ENCODE assay signal across 8 cellular contexts in the genomic region with DNA sequence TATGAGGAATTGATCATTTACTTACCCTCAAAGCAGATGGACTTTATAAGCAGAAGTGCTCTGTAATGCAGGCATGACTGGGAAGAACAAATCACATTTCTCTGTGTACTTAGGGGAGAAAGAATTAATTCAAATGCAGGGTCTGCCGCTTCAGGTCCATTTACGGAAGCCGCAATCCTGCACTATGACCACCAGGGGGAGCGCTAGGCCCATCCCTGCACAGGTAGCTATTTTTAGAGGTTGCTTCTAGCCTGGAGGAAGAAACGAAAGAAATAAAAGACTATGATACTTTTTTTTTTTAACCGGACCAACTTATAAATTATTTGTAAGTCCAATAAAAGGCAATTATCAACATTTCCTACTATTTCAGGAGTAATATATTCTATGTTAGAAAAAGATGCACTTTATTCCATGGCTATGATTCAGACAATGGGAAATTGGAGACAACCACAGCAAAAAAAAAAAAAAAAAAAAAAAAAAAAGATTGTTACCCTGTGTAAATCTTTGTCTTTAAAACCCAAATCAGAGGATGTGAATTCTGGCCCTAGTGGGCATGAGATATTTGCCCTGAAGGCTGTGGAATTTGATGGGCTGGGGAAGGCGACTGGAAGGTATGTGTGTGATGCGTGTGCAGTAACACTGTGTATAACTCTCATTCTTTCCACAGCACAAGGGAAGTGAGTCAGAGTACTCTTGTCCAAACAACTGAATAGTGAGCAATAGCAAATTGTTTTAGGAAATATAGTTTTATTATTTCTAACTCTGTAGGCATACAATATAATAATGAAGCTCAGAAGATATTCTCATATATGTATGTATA. TPM values are rescaled to one million over a fixed set of nuclear protein-coding genes. Genes with fewer than 3 reads are reported as not detected.
DNase-seq lines count a peak whose midpoint lies in the region; ATAC-seq and TF ChIP-seq lines count a peak whose summit lies in the region.

No MANE protein-coding gene starts in this region.

- no peak overlapping the region for H3K27ac Mint-ChIP-seq in activated CD4-positive, alpha-beta T cell treated with anti-CD3 and anti-CD28 coated beads for 36 hours

- DNase-seq in NCI-H510A treated with DMSO at 0.1 percent for 48 hours (lab: John Stamatoyannopoulos, UW) (peak; percentile 76), NCI-H510A (lab: John Stamatoyannopoulos, UW) (no peak), NCI-H2227 treated with DMSO at 0.1 percent for 48 hours (lab: John Stamatoyannopoulos, UW) (peak; percentile 76), choroid plexus epithelial cell (ENCODE audit: low read depth) (peak; percentile 96), right lobe of liver (peak; percentile 57 to 74 (median 72))
- DNase-seq in activated CD4-positive, alpha-beta T cell treated with anti-CD3 and anti-CD28 coated beads for 36 hours: peak; percentile 80
- DNase-seq in stimulated activated CD4-positive, alpha-beta T cell treated with anti-CD3 and anti-CD28 coated beads, TNF-alpha, amount 100 ng/mL, for 1 hour (ENCODE audit: low read depth in 3 of 3, low spot score in 1 of 3): peak; percentile 20 to 43 (median 37)

- H3K27me3 ChIP-seq in right lobe of liver: no peaks in the 10 kb centered on the region

- intact Hi-C loops in activated CD4-positive, alpha-beta T cell treated with anti-CD3 and anti-CD28 coated beads for 36 hours (cut with DNase I, micrococcal nuclease): loop anchor here (1.0 to 5.0 kb wide), 7 partner anchors 135 to 1820 kb away; partner anchors contain the start of genes C8B (in 1 of the 2) and OMA1 (in 1 of the 2)
- intact Hi-C loops in right lobe of liver (cut with DNase I): loop anchor here in 1 of 2 donors (5.0 kb wide), 1 partner anchor 510 kb away; no protein-coding TSS in a partner anchor

- no peaks in the 10 kb centered on the region for H3K9me3 Mint-ChIP-seq in activated CD4-positive, alpha-beta T cell treated with anti-CD3 and anti-CD28 coated beads for 36 hours (ENCODE audit: low read depth)

- peaks cover 0 to 22% (median 5%) of the 10 kb centered on the region in 4 donors for H3K4me1 ChIP-seq in right lobe of liver

- no peak overlapping the region for H3K4me3 ChIP-seq in choroid plexus epithelial cell (ENCODE audit: low read depth, low read length)
- H3K4me3 ChIP-seq in right lobe of liver: peak overlapping the region in 1 of 3 donors; percentile 17

- peak; percentile 47 for TF ChIP-seq POLR2A in right lobe of liver (IDR thresholded peaks at IDR 0.05)

- peaks cover 3% of the 10 kb centered on the region for H3K4me1 Mint-ChIP-seq in activated CD4-positive, alpha-beta T cell treated with anti-CD3 and anti-CD28 coated beads for 36 hours

- H3K36me3 ChIP-seq in right lobe of liver: no peaks in the 10 kb centered on the region

- WGBS in right lobe of liver (ENCODE audit: insufficient coverage, low coverage, low lambda C conversion rate, missing lambda C conversion rate): 9% methylated on average over 8 of the region's 8 CpGs

- ATAC-seq in HG02938 (IDR thresholded peaks at IDR 0.05; ENCODE audit: unreplicated experiment): peak; percentile 66
- peak; percentile 60 for ATAC-seq in activated CD4-positive, alpha-beta T cell treated with anti-CD3 and anti-CD28 coated beads for 36 hours
- ATAC-seq in right lobe of liver: peak; percentile 79 to 84 (median 81)

- peak overlapping the region in 2 of 3 donors; percentile 31 to 56 for H3K27ac ChIP-seq in right lobe of liver

- peak; percentile 100 for TF ChIP-seq CTCF in choroid plexus epithelial cell (conservative IDR thresholded peaks at IDR 0.05; ENCODE audit: low read depth, low read length)
- TF ChIP-seq CTCF in right lobe of liver (IDR thresholded peaks at IDR 0.05): peak; percentile 94 to 98 (median 98)

- POLR2A ChIA-PET in activated CD4-positive, alpha-beta T cell treated with anti-CD3 and anti-CD28 coated beads for 36 hours (lab: Charles Lee): interaction anchor here (0.6 to 0.7 kb wide), 2 partner anchors 130 to 261 kb away, joined by 4 read pairs; no protein-coding TSS in a partner anchor

- no peaks in the 10 kb centered on the region for H3K36me3 Mint-ChIP-seq in activated CD4-positive, alpha-beta T cell treated with anti-CD3 and anti-CD28 coated beads for 36 hours (ENCODE audit: low read depth)

- H3K4me3 Mint-ChIP-seq in activated CD4-positive, alpha-beta T cell treated with anti-CD3 and anti-CD28 coated beads for 36 hours: no peak overlapping the region

- H3K27me3 Mint-ChIP-seq in activated CD4-positive, alpha-beta T cell treated with anti-CD3 and anti-CD28 coated beads for 36 hours: peaks cover 6% of the 10 kb centered on the region

- CTCF ChIA-PET in activated CD4-positive, alpha-beta T cell treated with anti-CD3 and anti-CD28 coated beads for 36 hours (lab: Charles Lee): interaction anchor here (0.6 to 2.4 kb wide), 5 partner anchors 12 to 1274 kb away, joined by 3 to 7 read pairs (median 4); no protein-coding TSS in a partner anchor

- H3K9me3 ChIP-seq in right lobe of liver: no peaks in the 10 kb centered on the region

RNA-seq across cellular contexts. Expression of gene FYB2, which starts 12.9 kb away (rescaled TPM):
- not detected for total RNA-seq in activated CD4-positive, alpha-beta T cell treated with anti-CD3 and anti-CD28 coated beads for 36 hours
- 10 to 100 TPM; 11.2 to 27.5 (median 16.1) TPM for total RNA-seq in right lobe of liver

RNA-seq across cellular contexts. Expression of gene C8A, which starts 22.5 kb away (rescaled TPM):
- not detected for total RNA-seq in activated CD4-positive, alpha-beta T cell treated with anti-CD3 and anti-CD28 coated beads for 36 hours
- 100 to 1,000 TPM; 177 to 432 (median 299) TPM for total RNA-seq in right lobe of liver

Comparison
In these comparisons a context has a peak if more than half of its experiments do, and no peak if none do; other contexts are left out.
1. RNA of gene FYB2, which starts 12.9 kb away (total RNA-seq): 11.2 to 27.5 TPM in right lobe of liver; not detected in activated CD4-positive, alpha-beta T cell treated with anti-CD3 and anti-CD28 coated beads for 36 hours; every median in the first group is over 10 times any median in the second.
2. RNA of gene C8A, which starts 22.5 kb away (total RNA-seq): 177 to 432 TPM in right lobe of liver; not detected in activated CD4-positive, alpha-beta T cell treated with anti-CD3 and anti-CD28 coated beads for 36 hours; every median in the first group is over 100 times any median in the second.
3. Peak in every context shown above with its lines, with median percentiles within 50 percentile points of each other: ATAC-seq.